In the genomic region with DNA sequence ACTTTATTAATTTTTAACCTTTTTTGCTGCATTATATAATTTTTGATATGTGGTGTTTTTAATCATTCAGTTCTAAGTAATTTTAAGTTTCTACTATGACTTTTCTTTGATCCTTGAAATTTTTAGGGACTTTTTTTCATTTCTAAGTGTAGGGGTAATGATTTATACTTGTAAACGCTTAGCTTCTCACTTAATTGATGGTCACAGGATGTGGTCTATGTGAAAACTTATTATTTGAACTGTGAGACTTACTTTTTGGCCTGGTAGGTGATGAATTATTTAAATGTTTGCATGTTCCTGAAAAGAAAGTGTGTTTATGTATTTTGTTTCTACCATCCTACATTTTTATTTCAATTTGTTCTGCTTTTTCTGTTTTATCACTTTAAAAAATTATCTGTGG, we compare ENCODE assay signal across 2 cellular contexts.
A peak's percentile ranks its signal among the peaks of the same experiment; 100 is the strongest.
TF ChIP-seq lines count a peak whose summit lies in the region.

No MANE protein-coding gene starts in this region.

TF ChIP-seq in GM12878, 131 proteins besides CTCF, POLR2A, EP300 and RAD21:
- TF ChIP-seq GATAD2B (conservative IDR thresholded peaks at IDR 0.05; ENCODE audit: low read depth) (no peak), ZNF274 (IDR thresholded peaks at IDR 0.05; ENCODE audit: insufficient read depth, insufficient read length) (no peak), ATF7 (IDR thresholded peaks at IDR 0.05; ENCODE audit: low read depth) (peak; percentile 52), NRF1 (conservative IDR thresholded peaks at IDR 0.05; ENCODE audit: low read depth, low read length) (no peak), CHD1 (IDR thresholded peaks at IDR 0.05; ENCODE audit: low read depth, low read length) (no peak), RFX5 (IDR thresholded peaks at IDR 0.05; ENCODE audit: low read depth, low read length) (no peak), E2F4 (IDR thresholded peaks at IDR 0.05; ENCODE audit: low read depth, low read length) (no peak), POU2F2 (IDR thresholded peaks at IDR 0.05; ENCODE audit: borderline replicate concordance, low read depth, low read length) (no peak), CHD2 (IDR thresholded peaks at IDR 0.05; ENCODE audit: borderline replicate concordance, low read depth, low read length) (no peak), TBL1XR1 (IDR thresholded peaks at IDR 0.05; ENCODE audit: low read depth, low read length) (no peak), MTA2 (IDR thresholded peaks at IDR 0.05; ENCODE audit: low read depth) (peak; percentile 94), ZNF217 (IDR thresholded peaks at IDR 0.05) (no peak), JUNB (IDR thresholded peaks at IDR 0.05) (no peak), CREB1 (IDR thresholded peaks at IDR 0.05; ENCODE audit: low read depth) (no peak), HDGF (IDR thresholded peaks at IDR 0.05) (no peak), IKZF2 (IDR thresholded peaks at IDR 0.05) (peak in 1 of 2 experiments; percentile 29; a peak in 1 of 4 replicates), RELB (IDR thresholded peaks at IDR 0.05; ENCODE audit: low read depth) (peak; percentile 71; the same call in 1 of the 2 replicates), MXI1 (IDR thresholded peaks at IDR 0.05; ENCODE audit: low read depth, low read length) (no peak), TCF12 (IDR thresholded peaks at IDR 0.05; ENCODE audit: low read depth, low read length) (no peak), MEF2A (IDR thresholded peaks at IDR 0.05; ENCODE audit: insufficient read depth, low read depth, low read length) (no peak), E2F8 (IDR thresholded peaks at IDR 0.05; ENCODE audit: low read depth, partially characterized antibody) (no peak), STAT3 (IDR thresholded peaks at IDR 0.05; ENCODE audit: low read depth, low read length) (no peak), NR2F1 (conservative IDR thresholded peaks at IDR 0.05) (peak; percentile 39), IRF5 (IDR thresholded peaks at IDR 0.05; ENCODE audit: borderline replicate concordance) (no peak), DPF2 (IDR thresholded peaks at IDR 0.05) (no peak), RCOR1 (conservative IDR thresholded peaks at IDR 0.05; ENCODE audit: low read depth, low read length) (no peak), EED (IDR thresholded peaks at IDR 0.05; ENCODE audit: low read depth) (no peak), SIX5 (IDR thresholded peaks at IDR 0.05; ENCODE audit: low read depth, low read length, severe bottlenecking) (no peak), ETV6 (conservative IDR thresholded peaks at IDR 0.05 in 1 of 2, IDR thresholded peaks at IDR 0.05 in 1 of 2; ENCODE audit: borderline replicate concordance in 1 of 2, low read depth in 1 of 2) (no peak)

TF ChIP-seq in GM23338, 12 proteins besides CTCF, POLR2A, EP300 and RAD21:
- TF ChIP-seq POLR2AphosphoS5 (IDR thresholded peaks at IDR 0.05; ENCODE audit: low read depth), result no peak
- TF ChIP-seq CREB1 (CRISPR knock-in tag; IDR thresholded peaks at IDR 0.05; ENCODE audit: low read depth), result no peak
- TF ChIP-seq, protein P1, sequence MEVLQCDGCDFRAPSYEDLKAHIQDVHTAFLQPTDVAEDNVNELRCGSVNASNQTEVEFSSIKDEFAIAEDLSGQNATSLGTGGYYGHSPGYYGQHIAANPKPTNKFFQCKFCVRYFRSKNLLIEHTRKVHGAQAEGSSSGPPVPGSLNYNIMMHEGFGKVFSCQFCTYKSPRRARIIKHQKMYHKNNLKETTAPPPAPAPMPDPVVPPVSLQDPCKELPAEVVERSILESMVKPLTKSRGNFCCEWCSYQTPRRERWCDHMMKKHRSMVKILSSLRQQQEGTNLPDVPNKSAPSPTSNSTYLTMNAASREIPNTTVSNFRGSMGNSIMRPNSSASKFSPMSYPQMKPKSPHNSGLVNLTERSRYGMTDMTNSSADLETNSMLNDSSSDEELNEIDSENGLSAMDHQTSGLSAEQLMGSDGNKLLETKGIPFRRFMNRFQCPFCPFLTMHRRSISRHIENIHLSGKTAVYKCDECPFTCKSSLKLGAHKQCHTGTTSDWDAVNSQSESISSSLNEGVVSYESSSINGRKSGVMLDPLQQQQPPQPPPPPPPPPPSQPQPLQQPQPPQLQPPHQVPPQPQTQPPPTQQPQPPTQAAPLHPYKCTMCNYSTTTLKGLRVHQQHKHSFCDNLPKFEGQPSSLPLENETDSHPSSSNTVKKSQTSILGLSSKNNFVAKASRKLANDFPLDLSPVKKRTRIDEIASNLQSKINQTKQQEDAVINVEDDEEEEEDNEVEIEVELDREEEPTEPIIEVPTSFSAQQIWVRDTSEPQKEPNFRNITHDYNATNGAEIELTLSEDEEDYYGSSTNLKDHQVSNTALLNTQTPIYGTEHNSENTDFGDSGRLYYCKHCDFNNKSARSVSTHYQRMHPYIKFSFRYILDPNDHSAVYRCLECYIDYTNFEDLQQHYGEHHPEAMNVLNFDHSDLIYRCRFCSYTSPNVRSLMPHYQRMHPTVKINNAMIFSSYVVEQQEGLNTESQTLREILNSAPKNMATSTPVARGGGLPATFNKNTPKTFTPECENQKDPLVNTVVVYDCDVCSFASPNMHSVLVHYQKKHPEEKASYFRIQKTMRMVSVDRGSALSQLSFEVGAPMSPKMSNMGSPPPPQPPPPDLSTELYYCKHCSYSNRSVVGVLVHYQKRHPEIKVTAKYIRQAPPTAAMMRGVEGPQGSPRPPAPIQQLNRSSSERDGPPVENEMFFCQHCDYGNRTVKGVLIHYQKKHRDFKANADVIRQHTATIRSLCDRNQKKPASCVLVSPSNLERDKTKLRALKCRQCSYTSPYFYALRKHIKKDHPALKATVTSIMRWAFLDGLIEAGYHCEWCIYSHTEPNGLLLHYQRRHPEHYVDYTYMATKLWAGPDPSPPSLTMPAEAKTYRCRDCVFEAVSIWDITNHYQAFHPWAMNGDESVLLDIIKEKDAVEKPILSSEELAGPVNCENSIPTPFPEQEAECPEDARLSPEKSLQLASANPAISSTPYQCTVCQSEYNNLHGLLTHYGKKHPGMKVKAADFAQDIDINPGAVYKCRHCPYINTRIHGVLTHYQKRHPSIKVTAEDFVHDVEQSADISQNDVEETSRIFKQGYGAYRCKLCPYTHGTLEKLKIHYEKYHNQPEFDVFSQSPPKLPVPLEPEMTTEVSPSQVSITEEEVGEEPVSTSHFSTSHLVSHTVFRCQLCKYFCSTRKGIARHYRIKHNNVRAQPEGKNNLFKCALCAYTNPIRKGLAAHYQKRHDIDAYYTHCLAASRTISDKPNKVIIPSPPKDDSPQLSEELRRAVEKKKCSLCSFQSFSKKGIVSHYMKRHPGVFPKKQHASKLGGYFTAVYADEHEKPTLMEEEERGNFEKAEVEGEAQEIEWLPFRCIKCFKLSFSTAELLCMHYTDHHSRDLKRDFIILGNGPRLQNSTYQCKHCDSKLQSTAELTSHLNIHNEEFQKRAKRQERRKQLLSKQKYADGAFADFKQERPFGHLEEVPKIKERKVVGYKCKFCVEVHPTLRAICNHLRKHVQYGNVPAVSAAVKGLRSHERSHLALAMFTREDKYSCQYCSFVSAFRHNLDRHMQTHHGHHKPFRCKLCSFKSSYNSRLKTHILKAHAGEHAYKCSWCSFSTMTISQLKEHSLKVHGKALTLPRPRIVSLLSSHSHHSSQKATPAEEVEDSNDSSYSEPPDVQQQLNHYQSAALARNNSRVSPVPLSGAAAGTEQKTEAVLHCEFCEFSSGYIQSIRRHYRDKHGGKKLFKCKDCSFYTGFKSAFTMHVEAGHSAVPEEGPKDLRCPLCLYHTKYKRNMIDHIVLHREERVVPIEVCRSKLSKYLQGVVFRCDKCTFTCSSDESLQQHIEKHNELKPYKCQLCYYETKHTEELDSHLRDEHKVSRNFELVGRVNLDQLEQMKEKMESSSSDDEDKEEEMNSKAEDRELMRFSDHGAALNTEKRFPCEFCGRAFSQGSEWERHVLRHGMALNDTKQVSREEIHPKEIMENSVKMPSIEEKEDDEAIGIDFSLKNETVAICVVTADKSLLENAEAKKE (CRISPR knock-in tag; IDR thresholded peaks at IDR 0.05), result no peak
- no peak for TF ChIP-seq EZH2phosphoT487 (IDR thresholded peaks at IDR 0.05; ENCODE audit: unreplicated experiment)
- no peak for TF ChIP-seq STAT1 (IDR thresholded peaks at IDR 0.05; ENCODE audit: unreplicated experiment)
